20 cellular contexts compared by ENCODE assay signal in the genomic region with DNA sequence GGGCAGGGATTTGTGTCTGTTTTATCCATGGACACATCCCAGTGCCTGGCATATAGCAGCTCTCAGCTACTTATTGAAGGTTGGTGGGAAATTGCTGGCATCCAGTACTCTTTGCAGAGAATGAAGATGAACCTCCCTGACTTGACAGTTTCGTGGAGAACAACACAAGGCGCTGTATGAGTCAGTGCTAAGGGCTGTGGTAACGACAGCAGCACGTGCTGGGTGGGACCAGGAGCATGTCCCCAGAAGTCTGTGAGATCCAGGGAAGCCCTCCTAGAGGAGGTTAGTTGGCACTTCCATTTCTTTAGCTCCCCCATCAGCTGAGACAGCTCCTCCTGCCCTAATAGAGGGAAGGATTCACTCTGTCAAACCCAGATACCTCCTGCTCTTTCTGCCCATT. TPM values are rescaled to one million over a fixed set of nuclear protein-coding genes. Genes with fewer than 3 reads are reported as not detected.
DNase-seq lines count a peak whose midpoint lies in the region; ATAC-seq, FAIRE-seq and TF ChIP-seq lines count a peak whose summit lies in the region.
"Had no signal": no experiment of that assay in that cellular context is flagged by ENCODE, and none has a peak within 500 bp of the region (broad histone marks: within the 10 kb centered on the region; RNA-seq: fewer than 3 reads in every experiment).

No MANE protein-coding gene starts in this region.

- no peak overlapping the region for H2AFZ ChIP-seq in neural progenitor cell (replicated peaks)

- no peak for FAIRE-seq in A549 (lab: Jason Lieb, UNC)
- FAIRE-seq: H1 had no signal

- H3K4me1 ChIP-seq in A549 (no peaks in the 10 kb centered on the region), neural progenitor cell (peaks cover under 1% of the 10 kb centered on the region)
- peaks cover 25% of the 10 kb centered on the region for H3K4me1 ChIP-seq in CD4-positive, alpha-beta memory T cell (ENCODE audit: insufficient read depth, low read length)
- H3K4me1 ChIP-seq: vagina had no signal

- H3K27ac ChIP-seq in A549, result no peak overlapping the region
- H3K27ac ChIP-seq in CD4-positive, alpha-beta memory T cell (ENCODE audit: low read depth, low read length), result no peak overlapping the region
- no peak overlapping the region for H3K27ac ChIP-seq in neural progenitor cell
- H3K27ac ChIP-seq: epithelial cell of prostate, heart left ventricle, psoas muscle, vagina had no signal

- H3K9ac ChIP-seq in neural progenitor cell, result no peak overlapping the region

- H3K27me3 ChIP-seq in CD4-positive, alpha-beta memory T cell (ENCODE audit: insufficient read depth, low read length), result no peaks in the 10 kb centered on the region
- no peaks in the 10 kb centered on the region for H3K27me3 ChIP-seq in neural progenitor cell
- H3K27me3 ChIP-seq: heart left ventricle, vagina had no signal

- TF ChIP-seq CTCF in A549 (IDR thresholded peaks at IDR 0.05) (no peak), fibroblast of mammary gland (conservative IDR thresholded peaks at IDR 0.05; ENCODE audit: control insufficient read depth, insufficient read depth, low read depth, low read length) (no peak), neural progenitor cell (IDR thresholded peaks at IDR 0.05) (no peak)

- H3K27me3 Mint-ChIP-seq in CD4-positive, alpha-beta memory T cell, result no peaks in the 10 kb centered on the region
- H3K27me3 Mint-ChIP-seq in T-cell (no peaks in the 10 kb centered on the region), neural progenitor cell (ENCODE audit: insufficient read depth, low read depth) (peaks cover 2% of the 10 kb centered on the region)

- ATAC-seq in A549, result peak; percentile 22 to 45; a peak in 3 of 6 replicates
- peak in 3 of 4 experiments; percentile 15 to 72 (median 54) for ATAC-seq in T-cell (replicated peaks in 1 of 4)
- ATAC-seq in GM19351 (IDR thresholded peaks at IDR 0.05; ENCODE audit: unreplicated experiment), result no peak
- ATAC-seq in HG03565 (IDR thresholded peaks at IDR 0.05; ENCODE audit: unreplicated experiment), result no peak
- ATAC-seq in GM21717 (IDR thresholded peaks at IDR 0.05; ENCODE audit: unreplicated experiment), result no peak

- WGBS in A549 (ENCODE audit: missing lambda C conversion rate), result 78% methylated on average over 3 of the region's 4 CpGs

- H3F3A ChIP-seq in neural progenitor cell (ENCODE audit: low read depth), result no peaks in the 10 kb centered on the region

- H3K4me3 ChIP-seq in A549 (no peak overlapping the region), fibroblast of mammary gland (ENCODE audit: control insufficient read depth, low read depth, low read length) (no peak overlapping the region), neural progenitor cell (no peak overlapping the region)
- H3K4me3 ChIP-seq in CD4-positive, alpha-beta memory T cell (ENCODE audit: low read length in 2 of 2), result no peak overlapping the region
- H3K4me3 ChIP-seq: heart left ventricle, psoas muscle, vagina had no signal

- no peaks in the 10 kb centered on the region for H3K79me2 ChIP-seq in neural progenitor cell (ENCODE audit: low read depth)

- H3K9me3 ChIP-seq in A549 (no peaks in the 10 kb centered on the region), neural progenitor cell (ENCODE audit: low read depth) (no peaks in the 10 kb centered on the region)
- no peaks in the 10 kb centered on the region for H3K9me3 ChIP-seq in CD4-positive, alpha-beta memory T cell (ENCODE audit: control insufficient read depth in 1 of 2, low read length in 2 of 2)
- H3K9me3 ChIP-seq: heart left ventricle, psoas muscle, vagina had no signal

- H3K36me3 Mint-ChIP-seq in CD4-positive, alpha-beta memory T cell, result no peaks in the 10 kb centered on the region
- H3K36me3 Mint-ChIP-seq in T-cell (no peaks in the 10 kb centered on the region), neural progenitor cell (no peaks in the 10 kb centered on the region)

- CTCF ChIA-PET in A549 (lab: Yijun Ruan, JAX) (interaction anchor here (0.7 to 4.1 kb wide), 8 partner anchors 10 to 238 kb away, joined by 3 to 23 read pairs (median 4); no protein-coding TSS in a partner anchor), T-cell (lab: Charles Lee) (interaction anchor here in 1 of 2 donors (1.3 kb wide), 1 partner anchor 167 kb away, joined by 3 read pairs; no protein-coding TSS in a partner anchor)
- CTCF ChIA-PET in CD4-positive, alpha-beta memory T cell (lab: Charles Lee; ENCODE audit: partially characterized antibody), result interaction anchor here (0.7 to 3.6 kb wide), 11 partner anchors 10 to 114 kb away, joined by 3 to 21 read pairs (median 3); no protein-coding TSS in a partner anchor

- no peak for TF ChIP-seq RAD21 in A549 (conservative IDR thresholded peaks at IDR 0.05 in 1 of 2, IDR thresholded peaks at IDR 0.05 in 1 of 2)

- H3K9me3 Mint-ChIP-seq in CD4-positive, alpha-beta memory T cell, result peaks cover 0 to 2% (median 0%) of the 10 kb centered on the region in 8 donors
- H3K9me3 Mint-ChIP-seq in T-cell (no peaks in the 10 kb centered on the region), neural progenitor cell (no peaks in the 10 kb centered on the region)
- H3K9me3 Mint-ChIP-seq: T-helper 1 cell treated with Interleukin-12 subunit alpha and Interleukin-12 subunit beta and Interleukin-4 antibody, amounts not matched to agents 30 μg/mL and 1 μg/mL, for 36 hours had no signal

- no peak for DNase-seq in A549 (ENCODE audit: low read depth in 1 of 2, low spot score in 1 of 2)
- DNase-seq in CD4-positive, alpha-beta memory T cell, result peak in 1 of 5 donors; percentile 44
- no peak for DNase-seq in T-cell
- peak; percentile 34 for DNase-seq in fibroblast of mammary gland (ENCODE audit: low read depth)
- DNase-seq in neural progenitor cell (ENCODE audit: low spot score), result no peak
- DNase-seq: activated CD4-positive, alpha-beta T cell treated with anti-CD3 and anti-CD28 coated beads, Interleukin-2, amount 50 U/mL, for 48 hours; kidney glomerular epithelial cell; NCI-H146; psoas muscle had no signal

- no peaks in the 10 kb centered on the region for H4K20me1 ChIP-seq in neural progenitor cell (ENCODE audit: low read depth)

- H3K4me1 Mint-ChIP-seq in CD4-positive, alpha-beta memory T cell, result peaks cover 20 to 64% (median 33%) of the 10 kb centered on the region in 4 donors
- H3K4me1 Mint-ChIP-seq in T-cell, result peaks cover 25 to 63% (median 55%) of the 10 kb centered on the region in 3 donors
- H3K4me1 Mint-ChIP-seq in neural progenitor cell, result peaks cover 2% of the 10 kb centered on the region

- TF ChIP-seq POLR2A in A549 (IDR thresholded peaks at IDR 0.05; ENCODE audit: low read length), result no peak

- POLR2A ChIA-PET in A549 (lab: Yijun Ruan, JAX) (no interaction called here), T-cell (lab: Charles Lee) (no interaction called here)
- POLR2A ChIA-PET in CD4-positive, alpha-beta memory T cell (lab: Charles Lee; ENCODE audit: partially characterized antibody), result interaction anchor here (0.5 to 3.6 kb wide), 7 partner anchors 8 to 186 kb away, joined by 3 to 12 read pairs (median 3); partner anchors contain the start of gene IL19

- intact Hi-C loops in CD4-positive, alpha-beta memory T cell (cut with micrococcal nuclease), result no loop called here

- peak overlapping the region in 3 of 8 donors; percentile 31 to 60 (median 39) for H3K4me3 Mint-ChIP-seq in CD4-positive, alpha-beta memory T cell
- H3K4me3 Mint-ChIP-seq in T-cell (no peak overlapping the region), neural progenitor cell (no peak overlapping the region)
- H3K4me3 Mint-ChIP-seq: T-helper 1 cell treated with Interleukin-12 subunit alpha and Interleukin-12 subunit beta and Interleukin-4 antibody, amounts not matched to agents 30 μg/mL and 1 μg/mL, for 36 hours had no signal

- no peak overlapping the region for H3K4me2 ChIP-seq in A549
- H3K4me2 ChIP-seq in neural progenitor cell, result no peak overlapping the region

- H3K36me3 ChIP-seq in CD4-positive, alpha-beta memory T cell (ENCODE audit: insufficient read depth, low read length), result no peaks in the 10 kb centered on the region
- H3K36me3 ChIP-seq in neural progenitor cell, result no peaks in the 10 kb centered on the region
- H3K36me3 ChIP-seq: heart left ventricle, vagina had no signal

- no peak for TF ChIP-seq EP300 in A549 (IDR thresholded peaks at IDR 0.05)

- peak overlapping the region in 5 of 7 donors; percentile 33 to 78 (median 48) for H3K27ac Mint-ChIP-seq in CD4-positive, alpha-beta memory T cell
- peak overlapping the region in 1 of 2 donors; percentile 50 for H3K27ac Mint-ChIP-seq in T-cell
- no peak overlapping the region for H3K27ac Mint-ChIP-seq in neural progenitor cell
- H3K27ac Mint-ChIP-seq: T-helper 1 cell treated with Interleukin-12 subunit alpha and Interleukin-12 subunit beta and Interleukin-4 antibody, amounts not matched to agents 30 μg/mL and 1 μg/mL, for 36 hours had no signal

RNA-seq across cellular contexts. Expression of gene IL19, which starts 25.9 kb away (rescaled TPM):
- not detected in 2 replicates for polyA plus RNA-seq in A549 (2011; rRNA removed)
- polyA plus RNA-seq in A549 (2012; cell fraction: cytosol; rRNA removed), result not detected in 2 replicates
- polyA plus RNA-seq in A549 (2012; cell fraction: nucleus; rRNA removed), result not detected in 2 replicates
- not detected in 3 replicates for polyA plus RNA-seq in A549 (2017; fragmentation: RNase III; extraction: RNeasy Plus Mini Kit Qiagen cat#74134 plus additional on column Dnase treatment)
- not detected in 2 replicates for polyA minus RNA-seq in A549 (2011; rRNA and poly(A)+ RNA removed)
- not detected for total RNA-seq in CD4-positive, alpha-beta memory T cell
- polyA plus RNA-seq in CD4-positive, alpha-beta memory T cell, result not detected
- total RNA-seq in T-cell, result not detected
- total RNA-seq in neural progenitor cell (ENCODE audit: low replicate concordance), result not detected in 2 replicates
- total RNA-seq: cerebellum, H1, heart left ventricle, NCI-H460, psoas muscle, vagina had no signal
- polyA plus RNA-seq: BJ, H1, heart left ventricle, psoas muscle had no signal

RNA-seq across cellular contexts. Expression of gene IL10, which starts 27.6 kb away (rescaled TPM):
- polyA plus RNA-seq in A549 (2011; rRNA removed) (not detected in 2 replicates), A549 (2017; fragmentation: RNase III; extraction: RNeasy Plus Mini Kit Qiagen cat#74134 plus additional on column Dnase treatment) (not detected in 3 replicates)
- polyA plus RNA-seq in A549 (2012; cell fraction: cytosol; rRNA removed), result not detected in 2 replicates
- not detected in 2 replicates for polyA plus RNA-seq in A549 (2012; cell fraction: nucleus; rRNA removed)
- not detected in 2 replicates for polyA minus RNA-seq in A549 (2011; rRNA and poly(A)+ RNA removed)
- total RNA-seq in CD4-positive, alpha-beta memory T cell, result under 1 TPM; 0.28 to 0.32 TPM
- polyA plus RNA-seq in CD4-positive, alpha-beta memory T cell, result under 1 TPM; 0.11 to 0.34 TPM
- total RNA-seq in T-cell (1 to 10 TPM in 1 of 5 donors, under 1 TPM in 2, not detected in 2; 0.19 to 1.1 (median 0.26) TPM), neural progenitor cell (ENCODE audit: low replicate concordance) (not detected in 2 replicates)
- total RNA-seq: H1, NCI-H460 had no signal
- polyA plus RNA-seq: BJ, H1 had no signal

RNA-seq across cellular contexts. Expression of gene MAPKAPK2, which starts 60.0 kb away (rescaled TPM):
- polyA plus RNA-seq in A549 (2011; rRNA removed) (37.2 and 48.5 TPM in 2 replicates), A549 (2017; fragmentation: RNase III; extraction: RNeasy Plus Mini Kit Qiagen cat#74134 plus additional on column Dnase treatment) (36.5 to 43.8 TPM (median 43.0 TPM) in 3 replicates)
- polyA plus RNA-seq in A549 (2012; cell fraction: cytosol; rRNA removed), result 34.3 and 42.5 TPM in 2 replicates
- polyA plus RNA-seq in A549 (2012; cell fraction: nucleus; rRNA removed), result 62.0 and 66.6 TPM in 2 replicates
- 49.2 and 51.4 TPM in 2 replicates for polyA minus RNA-seq in A549 (2011; rRNA and poly(A)+ RNA removed)
- 10 to 100 TPM; 71.7 to 72.8 TPM for total RNA-seq in CD4-positive, alpha-beta memory T cell
- 1 to 10 TPM; 1.3 to 3.9 TPM for polyA plus RNA-seq in CD4-positive, alpha-beta memory T cell
- total RNA-seq in T-cell (100 to 1,000 TPM in 1 of 5 donors, 10 to 100 TPM in 4; 64.3 to 117 (median 78.4) TPM), neural progenitor cell (ENCODE audit: low replicate concordance) (24.7 and 38.7 TPM in 2 replicates)

Comparison
In these comparisons a context has a peak if more than half of its experiments do, and no peak if none do; other contexts are left out.
1. ATAC-seq: peak in A549 (2 of 2) and T-cell (3 of 4); none in GM19351 (single experiment), HG03565 (single experiment) and GM21717 (single experiment).